Comparison of ENCODE assay signal across 32 cellular contexts in genomic region chr19:8866344-8866743, GRCh38. TPM values are rescaled to one million over a fixed set of nuclear protein-coding genes. Genes with fewer than 3 reads are reported as not detected.
"Had no signal": no experiment of that assay in that cellular context is flagged by ENCODE, and none has a peak within 500 bp of the region (broad histone marks: within the 10 kb centered on the region; RNA-seq: fewer than 3 reads in every experiment).

No MANE protein-coding gene starts in this region.

- H3K4me1 ChIP-seq: stomach, suprapubic skin, testis, thyroid gland, tibial artery, tibial nerve, transverse colon, upper lobe of left lung, upper lobe of right lung, uterus, vagina had no signal

- H3K36me3 ChIP-seq: stomach, suprapubic skin, thoracic aorta, thyroid gland, tibial artery, tibial nerve, transverse colon, upper lobe of left lung, upper lobe of right lung, uterus, vagina had no signal

- H3K4me3 ChIP-seq: stomach, suprapubic skin, testis, thoracic aorta, thyroid gland, tibial artery, tibial nerve, transverse colon, upper lobe of left lung, upper lobe of right lung, uterus, vagina had no signal

- H3K9me3 ChIP-seq: suprapubic skin, testis, thoracic aorta, thyroid gland, transverse colon, upper lobe of left lung, upper lobe of right lung, uterus, vagina had no signal

- FAIRE-seq: urothelium cell line had no signal

- DNase-seq: stimulated activated CD4-positive, alpha-beta T cell treated with anti-CD3 and anti-CD28 coated beads, Interleukin-2, amount 100 ng/mL, for 48 hours; stimulated activated CD4-positive, alpha-beta T cell treated with anti-CD3 and anti-CD28 coated beads, Interleukin-4, amount 100 ng/mL, for 1 hour; stimulated activated CD4-positive, alpha-beta T cell treated with anti-CD3 and anti-CD28 coated beads, Interleukin-4, amount 100 ng/mL, for 24 hours; stimulated activated CD4-positive, alpha-beta T cell treated with anti-CD3 and anti-CD28 coated beads, Interleukin-4, amount 100 ng/mL, for 4 hours; stimulated activated CD8-positive, alpha-beta memory T cell treated with anti-CD3 and anti-CD28 coated beads, Interleukin-4, amount 100 ng/mL, for 48 hours; stimulated activated naive B cell treated with anti-CD40 and anti-IgM and Interleukin-4, amounts not matched to agents 10 μg/mL and 1 μg/mL and 100 μg/mL, for 72 hours; stimulated activated naive CD4-positive, alpha-beta T cell; stimulated activated naive CD4-positive, alpha-beta T cell treated with Interleukin-2 at 50 U/mL for 16 hours; stimulated activated naive CD8-positive, alpha-beta T cell treated with anti-CD3 and anti-CD28 coated beads, Interleukin-15, amount 100 ng/mL, for 72 hours; stimulated activated naive CD8-positive, alpha-beta T cell treated with anti-CD3 and anti-CD28 coated beads, Interleukin-15, Interleukin-2, amounts not matched to agents 100 U/mL and 50 U/mL, for 24 hours; stomach; substantia nigra; testis; thyroid gland; tibial artery; transverse colon; trophoblast cell; upper lobe of left lung; upper lobe of right lung; uterus had no signal

- H3K27me3 ChIP-seq: suprapubic skin, testis, thyroid gland, tibial nerve, transverse colon, upper lobe of left lung, upper lobe of right lung, uterus, vagina had no signal

- H3K27ac ChIP-seq: stomach, suprapubic skin, testis, thoracic aorta, thyroid gland, tibial artery, tibial nerve, transverse colon, upper lobe of left lung, upper lobe of right lung, uterus, vagina had no signal

- ATAC-seq: stimulated activated effector memory CD8-positive, alpha-beta T cell treated with anti-CD3 and anti-CD28 coated beads, Interleukin-12 subunit alpha, Interleukin-12 subunit beta, amount 100 ng/mL, for 72 hours; stimulated activated memory B cell treated with anti-CD40 and anti-IgM and Interleukin-4, amounts not matched to agents 10 μg/mL and 1 μg/mL and 100 μg/mL, for 72 hours; stimulated activated naive B cell treated with anti-CD40 and anti-IgM and Interleukin-4, amounts not matched to agents 10 μg/mL and 1 μg/mL and 100 μg/mL, for 72 hours; stimulated activated naive CD8-positive, alpha-beta T cell treated with anti-CD3 and anti-CD28 coated beads, Interleukin-15, amount 100 ng/mL, for 72 hours; stimulated activated naive CD8-positive, alpha-beta T cell treated with anti-CD3 and anti-CD28 coated beads, Interleukin-15, Interleukin-2, amounts not matched to agents 100 U/mL and 50 U/mL, for 24 hours; upper lobe of right lung had no signal

RNA-seq across cellular contexts. Expression of gene MBD3L1, which starts 34.2 kb away (rescaled TPM):
- total RNA-seq: stomach, subcutaneous adipose tissue, suprapubic skin, temporal lobe, thoracic aorta, thyroid gland, tibial nerve, transverse colon, upper lobe of left lung, upper lobe of right lung, ureter, urinary bladder, uterus, vagina had no signal
- polyA plus RNA-seq: stomach, thymus, urinary bladder had no signal
